7 cellular contexts compared by ENCODE assay signal in the genomic region with DNA sequence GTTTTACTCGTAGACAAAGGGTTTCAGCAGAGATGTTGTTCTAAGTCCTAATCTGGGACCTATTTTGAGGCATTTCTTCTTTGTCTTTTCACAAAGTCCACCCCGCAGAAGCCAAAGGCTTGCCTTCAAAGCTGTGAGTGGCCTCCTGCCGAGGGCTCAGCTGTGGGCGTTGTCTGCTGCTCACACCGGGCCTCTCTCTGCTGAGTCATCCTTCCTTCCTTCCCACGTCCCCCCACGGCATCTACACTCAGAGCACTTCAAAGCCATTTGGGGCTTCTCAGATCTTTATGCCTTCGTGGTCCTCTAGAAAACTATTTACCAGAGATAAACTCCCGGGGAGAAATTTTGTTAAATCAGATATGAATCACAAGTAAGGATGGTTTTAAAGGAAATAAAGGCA.
DNase-seq lines count a peak whose midpoint lies in the region; ATAC-seq, FAIRE-seq and TF ChIP-seq lines count a peak whose summit lies in the region.

No MANE protein-coding gene starts in this region.

- H3K36me3 ChIP-seq in SJSA1 (no peaks in the 10 kb centered on the region), kidney (ENCODE audit: control insufficient read depth in 1 of 2, insufficient read depth in 2 of 2, low read length in 2 of 2) (no peaks in the 10 kb centered on the region)

- no peak for TF ChIP-seq CTCF in kidney (IDR thresholded peaks at IDR 0.05; ENCODE audit: borderline replicate concordance, extremely low read depth, insufficient read depth)

- no peaks in the 10 kb centered on the region for H3K9me3 ChIP-seq in SJSA1 (replicated peaks)
- no peaks in the 10 kb centered on the region for H3K9me3 ChIP-seq in kidney (ENCODE audit: control insufficient read depth in 1 of 2, low read length in 2 of 2)

- DNase-seq in SJSA1 (ENCODE audit: low read depth in 1 of 2, low spot score in 2 of 2) (peak; percentile 51 to 71), kidney (peak; percentile 61), NCI-H1092 treated with DMSO at 0.1 percent for 48 hours (lab: John Stamatoyannopoulos, UW) (no peak)
- peak; percentile 89 for DNase-seq in activated effector memory CD4-positive, alpha-beta T cell treated with anti-CD3 and anti-CD28 coated beads, Interleukin-2, amount 50 U/mL, for 16 hours
- DNase-seq in stimulated activated CD8-positive, alpha-beta memory T cell treated with anti-CD3 and anti-CD28 coated beads, Interleukin-7, amount 100 ng/mL, for 4 hours (ENCODE audit: low read depth in 2 of 2): peak; percentile 66 to 72

- H3K4me3 ChIP-seq in SJSA1 (no peak overlapping the region), kidney (ENCODE audit: low read length in 2 of 2) (no peak overlapping the region)

- H3K27me3 ChIP-seq in SJSA1 (replicated peaks): no peaks in the 10 kb centered on the region

- H3K27ac ChIP-seq in SJSA1 (peak overlapping the region; percentile 4; the same call in 1 of the 2 replicates), kidney (ENCODE audit: low read depth in 2 of 2, low read length in 2 of 2) (no peak overlapping the region)

- FAIRE-seq in kidney (lab: Jason Lieb, UNC): no peak

- H3K9ac ChIP-seq in kidney (ENCODE audit: low read length in 2 of 2): no peak overlapping the region

- H3K4me1 ChIP-seq in SJSA1 (replicated peaks): peaks cover 18% of the 10 kb centered on the region
- peaks cover 0 to 2% of the 10 kb centered on the region in 2 donors for H3K4me1 ChIP-seq in kidney (ENCODE audit: control insufficient read depth in 1 of 2, insufficient read depth in 1 of 2, low read depth in 1 of 2, low read length in 2 of 2)

- ATAC-seq in GM18867 (IDR thresholded peaks at IDR 0.05; ENCODE audit: unreplicated experiment) (peak; percentile 46), HG03066 (IDR thresholded peaks at IDR 0.05; ENCODE audit: low read depth, unreplicated experiment) (peak; percentile 34)

- intact Hi-C loops in kidney (cut with DNase I): no loop called here
